In genomic region chr17:7328840-7329359, GRCh38 we compare ENCODE assay signal across 8 cellular contexts. TPM values are rescaled to one million over a fixed set of nuclear protein-coding genes. Genes with fewer than 3 reads are reported as not detected.
DNase-seq lines count a peak whose midpoint lies in the region; ATAC-seq and TF ChIP-seq lines count a peak whose summit lies in the region.

Gene NEURL4, minus strand, starts transcription at chr17:7329335. Its CDS starts 23 bp downstream, at chr17:7329312.

- H3K36me3 Mint-ChIP-seq in Caco-2 (ENCODE audit: insufficient read depth, unreplicated experiment) (peaks cover 11% of the 10 kb centered on the region), chondrocyte (ENCODE audit: low read depth) (peaks cover 2% of the 10 kb centered on the region)

- H3K79me2 ChIP-seq in Loucy (ENCODE audit: insufficient read depth, low read length): peaks cover 21% of the 10 kb centered on the region

- H3K27me3 Mint-ChIP-seq in Caco-2 (ENCODE audit: insufficient read depth, unreplicated experiment) (no peaks in the 10 kb centered on the region), chondrocyte (ENCODE audit: low read depth) (no peaks in the 10 kb centered on the region)

- peaks cover 5% of the 10 kb centered on the region for H4K20me1 ChIP-seq in Loucy (ENCODE audit: insufficient read depth, low read length, poor library complexity, severe bottlenecking)

- no peaks in the 10 kb centered on the region for H3K27me3 ChIP-seq in Caco-2 (replicated peaks; ENCODE audit: control insufficient read depth, insufficient read depth, low read length)
- no peaks in the 10 kb centered on the region for H3K27me3 ChIP-seq in Loucy (ENCODE audit: insufficient read depth, low read length, poor library complexity, severe bottlenecking)
- no peaks in the 10 kb centered on the region for H3K27me3 ChIP-seq in testis

- CTCF ChIA-PET in Caco-2 (lab: Charles Lee): interaction anchor here (1.0 to 1.5 kb wide), 3 partner anchors 15 to 108 kb away, joined by 3 to 4 read pairs (median 3); partner anchors contain the start of gene TMEM256

- DNase-seq in Caco-2: no peak
- DNase-seq in chondrocyte (ENCODE audit: low spot score): no peak
- DNase-seq in lung microvascular endothelial cell (ENCODE audit: low read depth in 2 of 2): no peak
- DNase-seq in testis: peak; percentile 53
- no peak for DNase-seq in NCI-H510A treated with DMSO at 0.1 percent for 48 hours (lab: John Stamatoyannopoulos, UW)

- H3K4me3 ChIP-seq in Caco-2 (ENCODE audit: low read depth, low read length) (peak within 1 kb of the TSS; percentile 89), Loucy (ENCODE audit: low read length, poor library complexity, severe bottlenecking) (peak within 1 kb of the TSS; percentile 84), testis (peak within 1 kb of the TSS; percentile 80 to 92)

- intact Hi-C loops in Caco-2 (cut with micrococcal nuclease; ENCODE audit: unreplicated experiment): loop anchor here (2.0 kb wide), 1 partner anchor 14 kb away; the partner anchor contains the start of gene GPS2
- intact Hi-C loops in testis (cut with DNase I; ENCODE audit: low total_unique reads): no loop called here

- no TSS peak for BruUV-seq in Caco-2 (replicated peaks; lab: Mats Ljungman, UMichigan)

- H3K27ac ChIP-seq in testis: peak within 1 kb of the TSS; percentile 80 to 92

- H3K9ac ChIP-seq in Loucy (ENCODE audit: low read depth, low read length, poor library complexity, severe bottlenecking): peak within 1 kb of the TSS; percentile 76

- H3K4me1 ChIP-seq in Caco-2 (0 out of 2 replicates have a peak, but pooled peaks cover 4% of the 10 kb centered on the region), Loucy (ENCODE audit: insufficient read depth, low read length, poor library complexity, severe bottlenecking) (peaks cover 24% of the 10 kb centered on the region), testis (peaks cover 14% of the 10 kb centered on the region)

- H3K27ac Mint-ChIP-seq in Caco-2 (ENCODE audit: unreplicated experiment) (peak within 1 kb of the TSS; percentile 48), chondrocyte (ENCODE audit: unreplicated experiment) (peak within 1 kb of the TSS; percentile 88)

- H3K36me3 ChIP-seq in Caco-2 (ENCODE audit: control insufficient read depth, insufficient read depth, low read length) (no peaks in the 10 kb centered on the region; the same call in 1 of the 2 replicates), Loucy (ENCODE audit: insufficient read depth, low read length) (no peaks in the 10 kb centered on the region; the same call in 1 of the 2 replicates), testis (ENCODE audit: low read depth, missing control alignments) (no peaks in the 10 kb centered on the region)

- H3K4me1 Mint-ChIP-seq in Caco-2 (ENCODE audit: low read depth, unreplicated experiment) (peaks cover 10% of the 10 kb centered on the region), chondrocyte (ENCODE audit: low read depth) (peaks cover 19% of the 10 kb centered on the region)

- no peaks in the 10 kb centered on the region for H3K9me3 Mint-ChIP-seq in Caco-2 (ENCODE audit: unreplicated experiment)
- H3K9me3 Mint-ChIP-seq in chondrocyte (ENCODE audit: low read depth): no peaks in the 10 kb centered on the region

- H2AFZ ChIP-seq in Loucy (ENCODE audit: low read length): peak within 1 kb of the TSS; percentile 78

- H3K9me2 ChIP-seq in Loucy (replicated peaks; ENCODE audit: low read depth, low read length): no peaks in the 10 kb centered on the region

- no peak for TF ChIP-seq CTCF in Caco-2 (IDR thresholded peaks at IDR 0.05; ENCODE audit: insufficient read depth in 1 of 2, low read depth in 1 of 2, low read length in 1 of 2, severe bottlenecking in 1 of 2, unreplicated experiment in 1 of 2)
- 0 out of 2 replicates have a peak, but pooled peaks have one; percentile 16 for TF ChIP-seq CTCF in Loucy (conservative IDR thresholded peaks at IDR 0.05; ENCODE audit: low read length)
- TF ChIP-seq CTCF in chondrocyte (IDR thresholded peaks at IDR 0.05): peak; percentile 47
- TF ChIP-seq CTCF in testis (IDR thresholded peaks at IDR 0.05): no peak

- peak within 1 kb of the TSS; percentile 82 for H3K4me2 ChIP-seq in Loucy (ENCODE audit: low read depth, low read length, poor library complexity, severe bottlenecking)

- WGBS in testis, 2 donors: 0 to 1% methylated on average over 27 to 28 of the region's 47 CpGs

- no peaks in the 10 kb centered on the region for H3K9me3 ChIP-seq in Caco-2
- H3K9me3 ChIP-seq in Loucy (ENCODE audit: insufficient read depth, low read depth, low read length): no peaks in the 10 kb centered on the region
- H3K9me3 ChIP-seq in testis: no peaks in the 10 kb centered on the region

- H3K4me3 Mint-ChIP-seq in Caco-2 (ENCODE audit: unreplicated experiment) (peak within 1 kb of the TSS; percentile 76), chondrocyte (ENCODE audit: unreplicated experiment) (peak within 1 kb of the TSS; percentile 95)

- no peak for TF ChIP-seq POLR2A in testis (IDR thresholded peaks at IDR 0.05)

- POLR2A ChIA-PET in Caco-2 (lab: Charles Lee): interaction anchor here (0.6 to 1.0 kb wide), 6 partner anchors 15 to 360 kb away, joined by 3 to 7 read pairs (median 4); partner anchors contain the start of genes ACADVL, DLG4 and TMEM256

- ATAC-seq in GM19467 (IDR thresholded peaks at IDR 0.05; ENCODE audit: unreplicated experiment) (peak; percentile 4), GM21526 (IDR thresholded peaks at IDR 0.05; ENCODE audit: low FRiP score, unreplicated experiment) (no peak)

- H3F3A ChIP-seq in Loucy (ENCODE audit: low read depth): no peaks in the 10 kb centered on the region

RNA-seq across cellular contexts. Expression of gene NEURL4, which starts in this region (rescaled TPM):
- total RNA-seq in Caco-2 (2022) (29.5 and 31.1 TPM in 2 replicates), chondrocyte (28.0 to 43.3 TPM (median 32.4 TPM) in 3 replicates), lung microvascular endothelial cell (7.4 and 13.1 TPM in 2 replicates), testis (10 to 100 TPM; 34.5 to 50.6 TPM)
- polyA plus RNA-seq in testis (ENCODE audit: insufficient read depth, low read depth, low replicate concordance): 38.3 TPM

Comparison
In these comparisons a context has a peak if more than half of its experiments do, and no peak if none do; other contexts are left out.
1. CTCF ChIP-seq: peak in Loucy (single experiment) and chondrocyte (single experiment); none in Caco-2 (0 of 2) and testis (0 of 3).
2. Peak in every context shown above with its lines, with median percentiles within 50 percentile points of each other: H3K4me3 ChIP-seq.